26 cellular contexts compared by ENCODE assay signal in genomic region chr1:236467327-236467641, GRCh38.
"Had no signal": no experiment of that assay in that cellular context is flagged by ENCODE, and none has a peak within 500 bp of the region (broad histone marks: within the 10 kb centered on the region; RNA-seq: fewer than 3 reads in every experiment).

No MANE protein-coding gene starts in this region.

- H3K4me3 Mint-ChIP-seq: dendritic cell treated with granulocyte-macrophage colony-stimulating factor and Interleukin-4, amounts not matched to agents 40 ng/mL and 50 ng/mL, for 4 days; effector memory CD8-positive, alpha-beta T cell; endodermal cell had no signal

- H3K9me3 Mint-ChIP-seq: dendritic cell treated with granulocyte-macrophage colony-stimulating factor and Interleukin-4, amounts not matched to agents 40 ng/mL and 50 ng/mL, for 4 days; effector memory CD8-positive, alpha-beta T cell; endodermal cell had no signal

- H3K36me3 ChIP-seq: esophagus squamous epithelium, gastrocnemius medialis, heart right ventricle, left lung, lower lobe of right lung had no signal

- H3K27ac ChIP-seq: coronary artery, gastrocnemius medialis, heart right ventricle, left lung, lower lobe of right lung had no signal

- FAIRE-seq: colon, endometrium, islet of Langerhans, keratinocyte had no signal

- H3K4me1 ChIP-seq: gastrocnemius medialis, left lung, lower lobe of right lung had no signal

- H3K27ac Mint-ChIP-seq: dendritic cell treated with granulocyte-macrophage colony-stimulating factor and Interleukin-4, amounts not matched to agents 40 ng/mL and 50 ng/mL, for 4 days; endodermal cell had no signal

- H3K4me3 ChIP-seq: coronary artery, esophagus squamous epithelium, gastrocnemius medialis, heart right ventricle, left lung, lower lobe of right lung, mucosa of descending colon had no signal

- H3K27me3 ChIP-seq: gastrocnemius medialis, left lung had no signal

- H3K36me3 Mint-ChIP-seq: naive B cell had no signal

- DNase-seq: effector CD8-positive, alpha-beta T cell; effector memory CD8-positive, alpha-beta T cell; endodermal cell; erythroblast; esophagus squamous epithelium; foreskin fibroblast; foreskin melanocyte; gastrocnemius medialis; glutamatergic neuron; head of caudate nucleus; heart right ventricle; hippocampal formation; left cardiac atrium; left lung; left ventricle myocardium superior; lower lobe of right lung; mesendoderm; mucosa of descending colon; naive B cell had no signal

- H3K27me3 Mint-ChIP-seq: dendritic cell treated with granulocyte-macrophage colony-stimulating factor and Interleukin-4, amounts not matched to agents 40 ng/mL and 50 ng/mL, for 4 days; effector memory CD8-positive, alpha-beta T cell had no signal

- ATAC-seq: effector memory CD8-positive, alpha-beta T cell; esophagus mucosa; gastrocnemius medialis; heart right ventricle; left cardiac atrium; left lung; left ventricle myocardium superior; lower lobe of right lung; mucosa of descending colon had no signal

- H3K9me3 ChIP-seq: esophagus squamous epithelium, gastrocnemius medialis, heart right ventricle, left lung, lower lobe of right lung, mucosa of descending colon had no signal
